In genomic region chr7:130925136-130925794, GRCh38 we compare ENCODE assay signal across 1 cellular context.
TF ChIP-seq lines count a peak whose summit lies in the region.

No MANE protein-coding gene starts in this region.

TF ChIP-seq in HepG2, 621 proteins besides CTCF, POLR2A, EP300 and RAD21 (continued from another document):
- peak; percentile 22; the same call in 1 of the 2 replicates for TF ChIP-seq RXRB (CRISPR knock-in tag; IDR thresholded peaks at IDR 0.05; ENCODE audit: borderline replicate concordance)
- TF ChIP-seq GATAD2A (CRISPR knock-in tag; IDR thresholded peaks at IDR 0.05): peak; percentile 70
- TF ChIP-seq AGO1 (IDR thresholded peaks at IDR 0.05; ENCODE audit: low read depth, low read length, poor library complexity, severe bottlenecking): no peak
- TF ChIP-seq GABPB1 (CRISPR knock-in tag; IDR thresholded peaks at IDR 0.05): no peak; the same call in 1 of the 2 replicates
- no peak for TF ChIP-seq FOXA1 (IDR thresholded peaks at IDR 0.05)
- peak; percentile 67; the same call in 1 of the 2 replicates for TF ChIP-seq FOXA1 (CRISPR knock-in tag; IDR thresholded peaks at IDR 0.05)
- TF ChIP-seq HNF4A (CRISPR knock-in tag; IDR thresholded peaks at IDR 0.05): peak; percentile 35; the same call in 1 of the 2 replicates
- 0 out of 2 replicates have a peak, but pooled peaks have one; percentile 12 for TF ChIP-seq MED1 (CRISPR knock-in tag; IDR thresholded peaks at IDR 0.05)
- TF ChIP-seq ZMAT3 (CRISPR knock-in tag; conservative IDR thresholded peaks at IDR 0.05): no peak
- peak; percentile 29; the same call in 1 of the 2 replicates for TF ChIP-seq NCOA2 (CRISPR knock-in tag; IDR thresholded peaks at IDR 0.05)
- TF ChIP-seq FOSL2 (CRISPR knock-in tag; IDR thresholded peaks at IDR 0.05): peak; percentile 47; the same call in 1 of the 2 replicates
- TF ChIP-seq FOXA3 (CRISPR knock-in tag; IDR thresholded peaks at IDR 0.05): peak; percentile 61
- peak; percentile 36; the same call in 1 of the 2 replicates for TF ChIP-seq MAX (IDR thresholded peaks at IDR 0.05)
- peak; percentile 20; the same call in 1 of the 2 replicates for TF ChIP-seq ZNF687 (CRISPR knock-in tag; IDR thresholded peaks at IDR 0.05)
- TF ChIP-seq ZNF691 (CRISPR knock-in tag; IDR thresholded peaks at IDR 0.05; ENCODE audit: borderline replicate concordance, low read depth): no peak
- no peak for TF ChIP-seq SKIL (CRISPR knock-in tag; IDR thresholded peaks at IDR 0.05; ENCODE audit: borderline replicate concordance)
- TF ChIP-seq SAP130 (CRISPR knock-in tag; IDR thresholded peaks at IDR 0.05; ENCODE audit: low read depth): 0 out of 2 replicates have a peak, but pooled peaks have one; percentile 27
- TF ChIP-seq ZNF644 (CRISPR knock-in tag; IDR thresholded peaks at IDR 0.05; ENCODE audit: low read depth): peak; percentile 63; the same call in 1 of the 2 replicates
- TF ChIP-seq FOXK1 (CRISPR knock-in tag; IDR thresholded peaks at IDR 0.05; ENCODE audit: borderline replicate concordance, low read depth): 0 out of 2 replicates have a peak, but pooled peaks have one; percentile 13
- TF ChIP-seq TEAD3 (CRISPR knock-in tag; optimal IDR thresholded peaks at IDR 0.05; ENCODE audit: borderline replicate concordance): peak; percentile 35
- no peak for TF ChIP-seq ZNF430 (CRISPR knock-in tag; IDR thresholded peaks at IDR 0.05)
- TF ChIP-seq ZNF543 (CRISPR knock-in tag; IDR thresholded peaks at IDR 0.05): no peak
- TF ChIP-seq HMG20A (CRISPR knock-in tag; IDR thresholded peaks at IDR 0.05; ENCODE audit: borderline replicate concordance): peak; percentile 47; the same call in 1 of the 2 replicates
- TF ChIP-seq CEBPG (CRISPR knock-in tag; IDR thresholded peaks at IDR 0.05): peak; percentile 58; the same call in 1 of the 2 replicates
- TF ChIP-seq U2AF2 (IDR thresholded peaks at IDR 0.05; ENCODE audit: low read depth, low read length): no peak
- peak; percentile 26; the same call in 1 of the 2 replicates for TF ChIP-seq RARA (CRISPR knock-in tag; IDR thresholded peaks at IDR 0.05)
- 0 out of 2 replicates have a peak, but pooled peaks have one; percentile 2 for TF ChIP-seq POLR2G (IDR thresholded peaks at IDR 0.05; ENCODE audit: low read depth, low read length)
- 0 out of 2 replicates have a peak, but pooled peaks have one; percentile 60 for TF ChIP-seq ZBTB38 (CRISPR knock-in tag; IDR thresholded peaks at IDR 0.05)
- peak; percentile 35; the same call in 1 of the 2 replicates for TF ChIP-seq HOXA3 (CRISPR knock-in tag; IDR thresholded peaks at IDR 0.05)
- peak; percentile 53 for TF ChIP-seq ARID5B (CRISPR knock-in tag; IDR thresholded peaks at IDR 0.05)
- TF ChIP-seq NCOR1 (IDR thresholded peaks at IDR 0.05; ENCODE audit: borderline replicate concordance, low read length): 0 out of 2 replicates have a peak, but pooled peaks have one; percentile 23
- peak; percentile 82; the same call in 1 of the 2 replicates for TF ChIP-seq ZBTB33 (CRISPR knock-in tag; IDR thresholded peaks at IDR 0.05)
